24 cellular contexts compared by ENCODE assay signal in genomic region chr14:54727929-54728328, GRCh38.
A peak's percentile ranks its signal among the peaks of the same experiment; 100 is the strongest.
DNase-seq lines count a peak whose midpoint lies in the region; ATAC-seq and TF ChIP-seq lines count a peak whose summit lies in the region.
"Had no signal": no experiment of that assay in that cellular context is flagged by ENCODE, and none has a peak within 500 bp of the region (broad histone marks: within the 10 kb centered on the region; RNA-seq: fewer than 3 reads in every experiment).

No MANE protein-coding gene starts in this region.

- DNase-seq in NCI-H1105 treated with DMSO at 0.1 percent for 48 hours (lab: John Stamatoyannopoulos, UW) (peak; percentile 24), NCI-H1105 (lab: John Stamatoyannopoulos, UW) (no peak), omental fat pad (ENCODE audit: low spot score) (no peak), uterus (peak; percentile 55 to 63), dorsolateral prefrontal cortex (no peak), putamen (ENCODE audit: low spot score) (no peak)
- DNase-seq: activated CD4-positive, alpha-beta T cell treated with anti-CD3 and anti-CD28 coated beads for 1 hour; activated naive CD8-positive, alpha-beta T cell treated with anti-CD3 and anti-CD28 coated beads for 36 hours; Calu3; glutamatergic neuron; MM.1S; mucosa of descending colon; NCI-H187 treated with DMSO at 0.1 percent for 48 hours; NCI-H345; stimulated activated naive B cell treated with anti-CD40 and anti-IgM and Interleukin-4, amounts not matched to agents 10 μg/mL and 1 μg/mL and 100 μg/mL, for 72 hours; trophoblast cell had no signal

- H3K4me1 ChIP-seq in uterus = no peaks in the 10 kb centered on the region
- H3K4me1 ChIP-seq: HAP-1 had no signal

- H3K4me1 Mint-ChIP-seq in dendritic cell treated with granulocyte-macrophage colony-stimulating factor and Interleukin-4, amounts not matched to agents 40 ng/mL and 50 ng/mL, for 4 days (ENCODE audit: low read depth) = peaks cover 9% of the 10 kb centered on the region

- ATAC-seq in omental fat pad (ENCODE audit: low FRiP score) (peak; percentile 38), GM21390 (IDR thresholded peaks at IDR 0.05; ENCODE audit: unreplicated experiment) (no peak)
- ATAC-seq: mucosa of descending colon; stimulated activated naive B cell treated with anti-CD40 and anti-IgM and Interleukin-4, amounts not matched to agents 10 μg/mL and 1 μg/mL and 100 μg/mL, for 72 hours had no signal

- TF ChIP-seq POLR2A in uterus (IDR thresholded peaks at IDR 0.05) = no peak

- no peaks in the 10 kb centered on the region for H3K9me3 Mint-ChIP-seq in dendritic cell treated with granulocyte-macrophage colony-stimulating factor and Interleukin-4, amounts not matched to agents 40 ng/mL and 50 ng/mL, for 4 days
- H3K9me3 Mint-ChIP-seq: activated naive CD8-positive, alpha-beta T cell treated with anti-CD3 and anti-CD28 coated beads for 36 hours; stimulated activated naive B cell treated with anti-CD40 and anti-IgM and Interleukin-4, amounts not matched to agents 10 μg/mL and 1 μg/mL and 100 μg/mL, for 72 hours had no signal

- no peaks in the 10 kb centered on the region for H3K36me3 Mint-ChIP-seq in dendritic cell treated with granulocyte-macrophage colony-stimulating factor and Interleukin-4, amounts not matched to agents 40 ng/mL and 50 ng/mL, for 4 days (ENCODE audit: low read depth)
- H3K36me3 Mint-ChIP-seq: stimulated activated naive B cell treated with anti-CD40 and anti-IgM and Interleukin-4, amounts not matched to agents 10 μg/mL and 1 μg/mL and 100 μg/mL, for 72 hours had no signal

- H3K4me3 ChIP-seq in uterus (peak overlapping the region in 1 of 2 donors; percentile 5), dorsolateral prefrontal cortex (peak overlapping the region in 5 of 59 donors; percentile 12 to 32 (median 17))
- H3K4me3 ChIP-seq: BLaER1 treated with 17β-estradiol and CSF1 and Interleukin-3, amounts not matched to agents 10 nM and 100 nM; coronary artery; HAP-1; mucosa of descending colon; right atrium auricular region had no signal

- TF ChIP-seq CTCF in omental fat pad (IDR thresholded peaks at IDR 0.05) (no peak), uterus (IDR thresholded peaks at IDR 0.05) (no peak), dorsolateral prefrontal cortex (IDR thresholded peaks at IDR 0.05 in 54 of 56, conservative IDR thresholded peaks at IDR 0.05 in 2 of 56; ENCODE audit: low read depth in 1 of 56, partially characterized antibody in 56 of 56) (no peak)

- H3K27me3 Mint-ChIP-seq in dendritic cell treated with granulocyte-macrophage colony-stimulating factor and Interleukin-4, amounts not matched to agents 40 ng/mL and 50 ng/mL, for 4 days = peaks cover 7% of the 10 kb centered on the region
- H3K27me3 Mint-ChIP-seq: stimulated activated naive B cell treated with anti-CD40 and anti-IgM and Interleukin-4, amounts not matched to agents 10 μg/mL and 1 μg/mL and 100 μg/mL, for 72 hours had no signal

- H3K27me3 ChIP-seq in uterus = no peaks in the 10 kb centered on the region
- no peaks in the 10 kb centered on the region for H3K27me3 ChIP-seq in dorsolateral prefrontal cortex
- H3K27me3 ChIP-seq: BLaER1 treated with 17β-estradiol and CSF1 and Interleukin-3, amounts not matched to agents 10 nM and 100 nM; right atrium auricular region had no signal

- H3K27ac Mint-ChIP-seq in dendritic cell treated with granulocyte-macrophage colony-stimulating factor and Interleukin-4, amounts not matched to agents 40 ng/mL and 50 ng/mL, for 4 days = peak overlapping the region; percentile 22
- H3K27ac Mint-ChIP-seq: activated naive CD8-positive, alpha-beta T cell treated with anti-CD3 and anti-CD28 coated beads for 36 hours; stimulated activated naive B cell treated with anti-CD40 and anti-IgM and Interleukin-4, amounts not matched to agents 10 μg/mL and 1 μg/mL and 100 μg/mL, for 72 hours had no signal

- H3K9me3 ChIP-seq in uterus = no peaks in the 10 kb centered on the region
- H3K9me3 ChIP-seq: BLaER1 treated with 17β-estradiol and CSF1 and Interleukin-3, amounts not matched to agents 10 nM and 100 nM; HAP-1; mucosa of descending colon; right atrium auricular region had no signal

- no peak overlapping the region for H3K4me3 Mint-ChIP-seq in dendritic cell treated with granulocyte-macrophage colony-stimulating factor and Interleukin-4, amounts not matched to agents 40 ng/mL and 50 ng/mL, for 4 days
- H3K4me3 Mint-ChIP-seq: activated naive CD8-positive, alpha-beta T cell treated with anti-CD3 and anti-CD28 coated beads for 36 hours; stimulated activated naive B cell treated with anti-CD40 and anti-IgM and Interleukin-4, amounts not matched to agents 10 μg/mL and 1 μg/mL and 100 μg/mL, for 72 hours had no signal

- intact Hi-C loops in dendritic cell treated with granulocyte-macrophage colony-stimulating factor and Interleukin-4, amounts not matched to agents 40 ng/mL and 50 ng/mL, for 4 days (cut with micrococcal nuclease) = no loop called here
- intact Hi-C loops in uterus (cut with DNase I; ENCODE audit: low total_unique reads) = no loop called here
- intact Hi-C loops in dorsolateral prefrontal cortex (cut with DNase I) = no loop called here

- no peaks in the 10 kb centered on the region for H3K36me3 ChIP-seq in uterus
- H3K36me3 ChIP-seq: BLaER1 treated with 17β-estradiol and CSF1 and Interleukin-3, amounts not matched to agents 10 nM and 100 nM; HAP-1; right atrium auricular region had no signal

- peak overlapping the region; percentile 50 to 68 for H3K27ac ChIP-seq in uterus
- peak overlapping the region in 2 of 59 donors; percentile 1 to 23 for H3K27ac ChIP-seq in dorsolateral prefrontal cortex
- H3K27ac ChIP-seq: 22Rv1, coronary artery, epithelial cell of prostate, right atrium auricular region had no signal

Comparison
In these comparisons a context has a peak if more than half of its experiments do, and no peak if none do; other contexts are left out.
1. DNase-seq: peak in NCI-H1105 treated with DMSO at 0.1 percent for 48 hours (single experiment) and uterus (2 of 2); none in NCI-H1105 (single experiment), omental fat pad (single experiment), dorsolateral prefrontal cortex (0 of 10) and putamen (single experiment).